Comparison of ENCODE assay signal across 29 cellular contexts in genomic region chr11:64502634-64503033, GRCh38. TPM values are rescaled to one million over a fixed set of nuclear protein-coding genes. Genes with fewer than 3 reads are reported as not detected.
DNase-seq lines count a peak whose midpoint lies in the region; ATAC-seq and TF ChIP-seq lines count a peak whose summit lies in the region.
"Had no signal": no experiment of that assay in that cellular context is flagged by ENCODE, and none has a peak within 500 bp of the region (broad histone marks: within the 10 kb centered on the region; RNA-seq: fewer than 3 reads in every experiment).

No MANE protein-coding gene starts in this region.

- H3K4me1 Mint-ChIP-seq in activated naive CD4-positive, alpha-beta T cell treated with anti-CD3 and anti-CD28 coated beads, Interleukin-2, amount 10 ng/mL, durations not matched to agents 7 days and 5 days = no peaks in the 10 kb centered on the region
- H3K4me1 Mint-ChIP-seq: GM23338 had no signal

- peak overlapping the region; percentile 97 for H3K14ac ChIP-seq in neuronal stem cell (ENCODE audit: low read length)

- H2BK120ac ChIP-seq in neuronal stem cell (ENCODE audit: low read depth, low read length) = peak overlapping the region; percentile 83

- POLR2A ChIA-PET in SK-N-SH (lab: Yijun Ruan, JAX) = no interaction called here

- 11% methylated on average over 19 of the region's 19 CpGs for WGBS in SK-N-SH (ENCODE audit: low lambda C conversion rate)
- no CpG with 5 or more reads among the region's 19 CpGs for WGBS in neuronal stem cell (ENCODE audit: extremely low coverage in 2 of 2, insufficient read length in 2 of 2, insufficient replicate concordance in 1 of 2), 2 donors

- H3K27me3 ChIP-seq in SK-N-SH (ENCODE audit: insufficient read depth) (no peaks in the 10 kb centered on the region; the same call in 1 of the 2 replicates), neuronal stem cell (ENCODE audit: control insufficient read depth in 3 of 3, insufficient read depth in 3 of 3, low read depth in 1 of 3, low read length in 3 of 3) (peaks cover 0 to 24% (median 2%) of the 10 kb centered on the region in 3 experiments)

- H3F3A ChIP-seq in SK-N-SH (replicated peaks; ENCODE audit: insufficient read depth) = no peaks in the 10 kb centered on the region

- no peak overlapping the region for H2BK5ac ChIP-seq in neuronal stem cell (ENCODE audit: low read length)

- no peaks in the 10 kb centered on the region for H4K20me1 ChIP-seq in SK-N-SH (ENCODE audit: insufficient read depth)

- H3K36me3 ChIP-seq in SK-N-SH (replicated peaks in 1 of 2; ENCODE audit: control insufficient read depth in 1 of 2, insufficient read depth in 2 of 2, low read length in 1 of 2) (no peaks in the 10 kb centered on the region), neuronal stem cell (replicated peaks in 1 of 2; ENCODE audit: control insufficient read depth in 2 of 2, insufficient read depth in 2 of 2, low read length in 2 of 2) (no peaks in the 10 kb centered on the region)
- H3K36me3 ChIP-seq: HAP-1 had no signal

- no peaks in the 10 kb centered on the region for H3K36me3 Mint-ChIP-seq in activated naive CD4-positive, alpha-beta T cell treated with anti-CD3 and anti-CD28 coated beads, Interleukin-2, amount 10 ng/mL, durations not matched to agents 7 days and 5 days

- ATAC-seq in HG03280 (IDR thresholded peaks at IDR 0.05; ENCODE audit: unreplicated experiment) = no peak
- ATAC-seq: GM23338 had no signal

- H2BK12ac ChIP-seq in neuronal stem cell (ENCODE audit: low read length) = peak overlapping the region; percentile 34

- H3K4me1 ChIP-seq in SK-N-SH (ENCODE audit: control insufficient read depth in 1 of 2, insufficient read depth in 2 of 2, low read depth in 1 of 2, low read length in 1 of 2) = peaks cover 0 to 3% of the 10 kb centered on the region in 2 experiments; a peak in 1 of 4 replicates
- H3K4me1 ChIP-seq in neuronal stem cell (ENCODE audit: control insufficient read depth in 2 of 2, insufficient read depth in 1 of 2, low read depth in 1 of 2, low read length in 2 of 2) = no peaks in the 10 kb centered on the region
- H3K4me1 ChIP-seq: HAP-1 had no signal

- no peak overlapping the region for H3K4me2 ChIP-seq in SK-N-SH
- H3K4me2 ChIP-seq in neuronal stem cell (ENCODE audit: insufficient read depth, low read length, poor library complexity, severe bottlenecking) = no peak overlapping the region
- H3K4me2 ChIP-seq: GM23338, KMS-11 had no signal

- no peaks in the 10 kb centered on the region for H3K9me3 Mint-ChIP-seq in activated naive CD4-positive, alpha-beta T cell treated with anti-CD3 and anti-CD28 coated beads, Interleukin-2, amount 10 ng/mL, durations not matched to agents 7 days and 5 days
- H3K9me3 Mint-ChIP-seq: GM23338; T-helper 1 cell treated with Interleukin-12 subunit alpha and Interleukin-12 subunit beta and Interleukin-4 antibody, amounts not matched to agents 30 μg/mL and 1 μg/mL, for 36 hours had no signal

- H3K9me2 ChIP-seq in SK-N-SH = no peaks in the 10 kb centered on the region

- no peak overlapping the region for H3K27ac Mint-ChIP-seq in activated naive CD4-positive, alpha-beta T cell treated with anti-CD3 and anti-CD28 coated beads, Interleukin-2, amount 10 ng/mL, durations not matched to agents 7 days and 5 days
- H3K27ac Mint-ChIP-seq: GM23338; HFFc6; T-helper 1 cell treated with Interleukin-12 subunit alpha and Interleukin-12 subunit beta and Interleukin-4 antibody, amounts not matched to agents 30 μg/mL and 1 μg/mL, for 36 hours had no signal

- no peaks in the 10 kb centered on the region for H3K79me2 ChIP-seq in SK-N-SH (ENCODE audit: insufficient read depth)

- no peak overlapping the region for H3K18ac ChIP-seq in neuronal stem cell (ENCODE audit: low read length)

- DNase-seq in NCI-H748 (lab: John Stamatoyannopoulos, UW; ENCODE audit: unreplicated experiment) (peak; percentile 17), NCI-H748 treated with DMSO at 0.1 percent for 48 hours (lab: John Stamatoyannopoulos, UW) (no peak), NCI-H2227 (lab: John Stamatoyannopoulos, UW; ENCODE audit: unreplicated experiment) (peak; percentile 30), SK-N-SH (peak; percentile 62), neuronal stem cell (ENCODE audit: low spot score) (no peak), foreskin fibroblast (no peak)
- DNase-seq in activated naive CD4-positive, alpha-beta T cell treated with anti-CD3 and anti-CD28 coated beads, Interleukin-2, amount 10 ng/mL, durations not matched to agents 7 days and 5 days = no peak
- DNase-seq: 8988T, ACHN, Calu3, DMS153, DND-41, HFFc6, IMR-90, NCI-H1092 treated with DMSO at 0.1 percent for 48 hours, NCI-H1436, NCI-H187 treated with DMSO at 0.1 percent for 48 hours, NCI-H2107, NCI-H226, NCI-H510A, NCI-H82, SW 1271 had no signal

- H3K4me3 Mint-ChIP-seq in activated naive CD4-positive, alpha-beta T cell treated with anti-CD3 and anti-CD28 coated beads, Interleukin-2, amount 10 ng/mL, durations not matched to agents 7 days and 5 days = no peak overlapping the region
- H3K4me3 Mint-ChIP-seq: GM23338; HFFc6; T-helper 1 cell treated with Interleukin-12 subunit alpha and Interleukin-12 subunit beta and Interleukin-4 antibody, amounts not matched to agents 30 μg/mL and 1 μg/mL, for 36 hours had no signal

- peak in 1 of 2 experiments; percentile 90; a peak in 2 of 4 replicates for TF ChIP-seq EP300 in SK-N-SH (IDR thresholded peaks at IDR 0.05; ENCODE audit: borderline replicate concordance in 1 of 2, low read depth in 1 of 2, low read length in 1 of 2)

- no peak for TF ChIP-seq RAD21 in SK-N-SH (IDR thresholded peaks at IDR 0.05; ENCODE audit: low read length)

- no peak overlapping the region for H4K91ac ChIP-seq in neuronal stem cell (ENCODE audit: low read depth, low read length, poor library complexity)

- no peak overlapping the region for H2AK5ac ChIP-seq in neuronal stem cell (ENCODE audit: low read depth, low read length)

- CTCF ChIA-PET in SK-N-SH (lab: Yijun Ruan, JAX) = interaction anchor here (1.0 to 3.5 kb wide), 2 partner anchors 13 to 53 kb away, joined by 4 to 12 read pairs; no protein-coding TSS in a partner anchor
- CTCF ChIA-PET in activated naive CD4-positive, alpha-beta T cell treated with anti-CD3 and anti-CD28 coated beads, Interleukin-2, amount 10 ng/mL, durations not matched to agents 7 days and 5 days (lab: Charles Lee) = interaction anchor here (1.1 kb wide), 1 partner anchor 13 kb away, joined by 5 read pairs; no protein-coding TSS in a partner anchor

- H4K8ac ChIP-seq in neuronal stem cell (ENCODE audit: low read depth, low read length) = no peak overlapping the region

- peak overlapping the region in 1 of 2 experiments; percentile 50; a peak in 2 of 4 replicates for H3K27ac ChIP-seq in SK-N-SH (ENCODE audit: low read depth in 2 of 2, low read length in 1 of 2)
- H3K27ac ChIP-seq in neuronal stem cell (replicated peaks; ENCODE audit: low read length) = no peak overlapping the region
- H3K27ac ChIP-seq: KMS-11, RWPE1 had no signal

- H3K9ac ChIP-seq in SK-N-SH = no peak overlapping the region
- peak overlapping the region; percentile 73 for H3K9ac ChIP-seq in neuronal stem cell (ENCODE audit: low read depth, low read length, poor library complexity)
- H3K9ac ChIP-seq: KMS-11 had no signal

- no peak overlapping the region for H2BK15ac ChIP-seq in neuronal stem cell (ENCODE audit: low read length)

- H3K4ac ChIP-seq in neuronal stem cell (ENCODE audit: low read length) = no peak overlapping the region

- no peaks in the 10 kb centered on the region for H3K9me3 ChIP-seq in SK-N-SH
- H3K9me3 ChIP-seq in neuronal stem cell (replicated peaks in 1 of 2; ENCODE audit: control insufficient read depth in 2 of 2, insufficient read depth in 1 of 2, low read depth in 1 of 2, low read length in 2 of 2) = peaks cover 0 to 2% of the 10 kb centered on the region in 2 donors
- H3K9me3 ChIP-seq: HAP-1 had no signal

- H3K23ac ChIP-seq in neuronal stem cell (ENCODE audit: low read depth, low read length, poor library complexity) = peak overlapping the region; percentile 90

- TF ChIP-seq CTCF in SK-N-SH (IDR thresholded peaks at IDR 0.05) (no peak), foreskin fibroblast (IDR thresholded peaks at IDR 0.05; ENCODE audit: low read depth, low read length) (no peak)

- H3K4me3 ChIP-seq in SK-N-SH (ENCODE audit: low read depth in 2 of 2, low read length in 1 of 2) (no peak overlapping the region; a peak in 1 of 4 replicates), neuronal stem cell (ENCODE audit: low read length in 2 of 2) (no peak overlapping the region), foreskin fibroblast (ENCODE audit: low read depth in 1 of 2, low read length in 2 of 2) (no peak overlapping the region)
- H3K4me3 ChIP-seq: GM23338, HAP-1 had no signal

- no peak overlapping the region for H2AFZ ChIP-seq in SK-N-SH (ENCODE audit: low read depth)
- H2AFZ ChIP-seq in neuronal stem cell (ENCODE audit: low read length) = no peak overlapping the region
- H2AFZ ChIP-seq: GM23338 had no signal

- no peaks in the 10 kb centered on the region for H3K79me1 ChIP-seq in neuronal stem cell (ENCODE audit: low read depth, low read length)

- peaks cover 15% of the 10 kb centered on the region for H3K27me3 Mint-ChIP-seq in activated naive CD4-positive, alpha-beta T cell treated with anti-CD3 and anti-CD28 coated beads, Interleukin-2, amount 10 ng/mL, durations not matched to agents 7 days and 5 days

TF ChIP-seq in SK-N-SH, 30 proteins besides CTCF, POLR2A, EP300 and RAD21 (continues in another document):
- TF ChIP-seq FOXJ3 (CRISPR knock-in tag; IDR thresholded peaks at IDR 0.05) = peak; percentile 83
- no peak for TF ChIP-seq TCF12 (IDR thresholded peaks at IDR 0.05)
- no peak for TF ChIP-seq RFX5 (IDR thresholded peaks at IDR 0.05; ENCODE audit: low read length)
- TF ChIP-seq POLR2AphosphoS5 (IDR thresholded peaks at IDR 0.05; ENCODE audit: low read depth, low read length) = no peak
- TF ChIP-seq RCOR1 (IDR thresholded peaks at IDR 0.05; ENCODE audit: low read length) = peak; percentile 49; the same call in 1 of the 2 replicates
- TF ChIP-seq FOXM1 (IDR thresholded peaks at IDR 0.05; ENCODE audit: low read depth) = no peak
- no peak for TF ChIP-seq IRF3 (IDR thresholded peaks at IDR 0.05; ENCODE audit: low read depth, low read length)
- peak; percentile 94 for TF ChIP-seq GATA2 (CRISPR knock-in tag; IDR thresholded peaks at IDR 0.05)
- no peak for TF ChIP-seq SIN3A (IDR thresholded peaks at IDR 0.05; ENCODE audit: borderline replicate concordance, low read depth, low read length)

RNA-seq across cellular contexts. Expression of gene SLC22A11, which starts 53.1 kb away (rescaled TPM):
- polyA plus RNA-seq in SK-N-SH (2012; rRNA removed) = not detected in 2 replicates
- polyA plus RNA-seq in SK-N-SH (2012; cell fraction: cytosol; rRNA removed) = not detected in 2 replicates
- 0.05 and 0.06 TPM in 2 replicates for polyA plus RNA-seq in SK-N-SH (2012; cell fraction: nucleus; rRNA removed)
- polyA plus RNA-seq in neuronal stem cell (2013, experiment 1 of 2) = 0.04 TPM
- polyA plus RNA-seq in neuronal stem cell (2013, experiment 2 of 2) = not detected
- polyA plus RNA-seq: BJ, GM23338, IMR-90 had no signal

Comparison
In these comparisons a context has a peak if more than half of its experiments do, and no peak if none do; other contexts are left out.
1. DNase-seq: peak in NCI-H748 (single experiment), NCI-H2227 (single experiment) and SK-N-SH (single experiment); none in NCI-H748 treated with DMSO at 0.1 percent for 48 hours (single experiment), neuronal stem cell (single experiment), activated naive CD4-positive, alpha-beta T cell treated with anti-CD3 and anti-CD28 coated beads, Interleukin-2, amount 10 ng/mL, durations not matched to agents 7 days and 5 days (single experiment) and foreskin fibroblast (0 of 2).